1 cellular context compared by ENCODE assay signal in the genomic region with DNA sequence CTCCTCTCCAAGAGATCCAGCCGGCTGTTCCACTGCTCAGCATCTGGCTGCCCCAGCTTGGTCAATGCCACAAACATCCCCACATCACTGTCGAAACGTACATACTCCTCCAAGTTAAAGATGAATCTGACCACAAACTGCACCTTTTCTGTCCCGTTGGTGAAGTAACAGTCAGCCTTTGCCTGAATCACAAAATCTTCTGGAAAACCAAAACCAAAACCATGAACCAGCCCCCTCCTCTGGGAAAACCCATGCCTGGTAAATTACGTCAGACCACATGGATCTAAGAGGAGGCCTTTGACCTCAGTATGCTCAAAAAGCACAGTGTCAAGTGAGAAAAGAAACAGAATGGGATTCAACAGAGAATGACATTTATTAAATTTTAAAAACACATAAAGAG.
A peak's percentile ranks its signal among the peaks of the same experiment; 100 is the strongest.
TF ChIP-seq lines count a peak whose summit lies in the region.

No MANE protein-coding gene starts in this region.

TF ChIP-seq in HepG2, 621 proteins besides CTCF, POLR2A, EP300 and RAD21:
- peak; percentile 21; the same call in 1 of the 2 replicates for TF ChIP-seq CREB1 (IDR thresholded peaks at IDR 0.05)
- no peak for TF ChIP-seq CREB1 (CRISPR knock-in tag; IDR thresholded peaks at IDR 0.05)
- TF ChIP-seq IKZF1 (IDR thresholded peaks at IDR 0.05): no peak
